Comparison of ENCODE assay signal across 25 cellular contexts in genomic region chr2:77161009-77161408, GRCh38.
DNase-seq lines count a peak whose midpoint lies in the region; ATAC-seq, FAIRE-seq and TF ChIP-seq lines count a peak whose summit lies in the region.
"Had no signal": no experiment of that assay in that cellular context is flagged by ENCODE, and none has a peak within 500 bp of the region (broad histone marks: within the 10 kb centered on the region; RNA-seq: fewer than 3 reads in every experiment).

No MANE protein-coding gene starts in this region.

- H3K23ac ChIP-seq in mesenchymal stem cell (ENCODE audit: low read length in 2 of 2): no peak overlapping the region

- no peak overlapping the region for H3K18ac ChIP-seq in mesenchymal stem cell (ENCODE audit: low read depth in 1 of 2, low read length in 2 of 2)

- no peaks in the 10 kb centered on the region for H4K20me1 ChIP-seq in PC-9 (ENCODE audit: insufficient read depth)

- H2BK12ac ChIP-seq in mesenchymal stem cell (ENCODE audit: low read length in 2 of 2): no peak overlapping the region

- H3K4me2 ChIP-seq in PC-9 (no peak overlapping the region), mesenchymal stem cell (ENCODE audit: low read length, poor library complexity, severe bottlenecking) (no peak overlapping the region)
- H3K4me2 ChIP-seq: smooth muscle cell had no signal

- no peak overlapping the region for H2BK120ac ChIP-seq in mesenchymal stem cell (ENCODE audit: low read depth, low read length)

- H2AK5ac ChIP-seq in mesenchymal stem cell (ENCODE audit: low read length, severe bottlenecking): no peak overlapping the region

- no peak for ATAC-seq in activated CD8-positive, alpha-beta T cell treated with anti-CD3 and anti-CD28 coated beads, Interleukin-2, amount 10 ng/mL, durations not matched to agents 7 days and 5 days
- ATAC-seq in GM18873 (IDR thresholded peaks at IDR 0.05; ENCODE audit: low FRiP score, unreplicated experiment): no peak
- ATAC-seq: activated CD8-positive, alpha-beta memory T cell treated with anti-CD3 and anti-CD28 coated beads, Interleukin-2, amount 10 ng/mL, durations not matched to agents 7 days and 5 days; effector memory CD8-positive, alpha-beta T cell; stimulated activated effector memory CD8-positive, alpha-beta T cell treated with anti-CD3 and anti-CD28 coated beads, Interleukin-12 subunit alpha, Interleukin-12 subunit beta, amount 100 ng/mL, for 72 hours; T-helper 17 cell had no signal

- no peak overlapping the region for H3K9ac ChIP-seq in mesenchymal stem cell (ENCODE audit: low read length)
- H3K9ac ChIP-seq: parathyroid adenoma had no signal

- H2BK15ac ChIP-seq in mesenchymal stem cell (ENCODE audit: low read depth, poor library complexity, severe bottlenecking): no peak overlapping the region

- H2BK5ac ChIP-seq in mesenchymal stem cell (ENCODE audit: low read depth, low read length, poor library complexity, severe bottlenecking): no peak overlapping the region

- peak; percentile 5 for DNase-seq in H54 (ENCODE audit: insufficient read length, low spot score)
- peak; percentile 15 to 63 for DNase-seq in PC-9
- DNase-seq in bronchial epithelial cell (ENCODE audit: low read depth): peak; percentile 38
- DNase-seq in mesenchymal stem cell: peak; percentile 28
- no peak for DNase-seq in activated CD8-positive, alpha-beta T cell treated with anti-CD3 and anti-CD28 coated beads, Interleukin-2, amount 10 ng/mL, durations not matched to agents 7 days and 5 days
- DNase-seq in GM20000 (ENCODE audit: low spot score): no peak
- no peak for DNase-seq in NCI-H1092 treated with DMSO at 0.1 percent for 48 hours (lab: John Stamatoyannopoulos, UW)
- DNase-seq: activated CD4-positive, CD25-positive, alpha-beta regulatory T cell treated with anti-CD3 and anti-CD28 coated beads, Interleukin-2, amount 50 U/mL, for 72 hours; activated CD8-positive, alpha-beta memory T cell treated with anti-CD3 and anti-CD28 coated beads, Interleukin-2, amount 10 ng/mL, durations not matched to agents 7 days and 5 days; Calu3; cerebellar nuclear complex; effector memory CD8-positive, alpha-beta T cell; foreskin melanocyte; Kasumi-1; NCI-H1417 treated with DMSO at 0.1 percent for 48 hours; NK-92 treated with Interleukin-12 subunit alpha and Interleukin-12 subunit beta, amount 100 ng/mL, for 24 hours; SHP77; T-helper 17 cell had no signal

- no peak overlapping the region for H3K4ac ChIP-seq in mesenchymal stem cell (ENCODE audit: low read depth in 1 of 2, low read length in 2 of 2)

- CTCF ChIA-PET in PC-9 (lab: Charles Lee): no interaction called here
- CTCF ChIA-PET in activated CD8-positive, alpha-beta T cell treated with anti-CD3 and anti-CD28 coated beads, Interleukin-2, amount 10 ng/mL, durations not matched to agents 7 days and 5 days (lab: Charles Lee): no interaction called here

- H3K79me1 ChIP-seq in mesenchymal stem cell (replicated peaks; ENCODE audit: low read length, poor library complexity, severe bottlenecking): no peaks in the 10 kb centered on the region

- no peaks in the 10 kb centered on the region for H3K4me1 ChIP-seq in PC-9 (replicated peaks; ENCODE audit: insufficient read depth)
- no peaks in the 10 kb centered on the region for H3K4me1 ChIP-seq in mesenchymal stem cell (ENCODE audit: control insufficient read depth, insufficient read depth, low read depth, low read length)
- H3K4me1 ChIP-seq: parathyroid adenoma had no signal

- H3F3A ChIP-seq in PC-9 (ENCODE audit: insufficient read depth, low read depth): no peaks in the 10 kb centered on the region

- H3K27ac ChIP-seq in PC-9 (no peak overlapping the region), mesenchymal stem cell (ENCODE audit: low read length, poor library complexity, severe bottlenecking) (no peak overlapping the region)
- H3K27ac ChIP-seq: HL-60, parathyroid adenoma had no signal

- H3K9me3 ChIP-seq in PC-9 (ENCODE audit: insufficient read depth, low read depth) (no peaks in the 10 kb centered on the region), mesenchymal stem cell (ENCODE audit: control insufficient read depth, low read length) (no peaks in the 10 kb centered on the region)

- H3K4me1 Mint-ChIP-seq in activated CD8-positive, alpha-beta T cell treated with anti-CD3 and anti-CD28 coated beads, Interleukin-2, amount 10 ng/mL, durations not matched to agents 7 days and 5 days (ENCODE audit: low read depth): no peaks in the 10 kb centered on the region
- H3K4me1 Mint-ChIP-seq: activated CD8-positive, alpha-beta memory T cell treated with anti-CD3 and anti-CD28 coated beads, Interleukin-2, amount 10 ng/mL, durations not matched to agents 7 days and 5 days; B cell; stimulated activated effector memory CD8-positive, alpha-beta T cell treated with anti-CD3 and anti-CD28 coated beads, Interleukin-12 subunit alpha, Interleukin-12 subunit beta, amount 100 ng/mL, for 72 hours; T-helper 17 cell had no signal

- TF ChIP-seq POLR2A in H54 (IDR thresholded peaks at IDR 0.05; ENCODE audit: low read depth, low read length): no peak

- no peak overlapping the region for H4K8ac ChIP-seq in mesenchymal stem cell (ENCODE audit: low read length)

- no peaks in the 10 kb centered on the region for H3K79me2 ChIP-seq in PC-9 (ENCODE audit: low read depth)
- H3K79me2 ChIP-seq: parathyroid adenoma had no signal

- H3K14ac ChIP-seq in mesenchymal stem cell (ENCODE audit: low read length in 2 of 2): no peak overlapping the region

- 87% methylated on average over 5 of the region's 5 CpGs for WGBS in mesenchymal stem cell

- H2AFZ ChIP-seq in PC-9: no peak overlapping the region
- H2AFZ ChIP-seq in mesenchymal stem cell (ENCODE audit: low read depth, low read length): no peak overlapping the region
- H2AFZ ChIP-seq: parathyroid adenoma had no signal

- intact Hi-C loops in PC-9 (cut with micrococcal nuclease; ENCODE audit: unreplicated experiment): no loop called here

- H3K36me3 Mint-ChIP-seq in activated CD8-positive, alpha-beta T cell treated with anti-CD3 and anti-CD28 coated beads, Interleukin-2, amount 10 ng/mL, durations not matched to agents 7 days and 5 days (ENCODE audit: low read depth): no peaks in the 10 kb centered on the region
- H3K36me3 Mint-ChIP-seq: activated CD8-positive, alpha-beta memory T cell treated with anti-CD3 and anti-CD28 coated beads, Interleukin-2, amount 10 ng/mL, durations not matched to agents 7 days and 5 days; stimulated activated effector memory CD8-positive, alpha-beta T cell treated with anti-CD3 and anti-CD28 coated beads, Interleukin-12 subunit alpha, Interleukin-12 subunit beta, amount 100 ng/mL, for 72 hours had no signal

- H3K4me3 ChIP-seq in PC-9: no peak overlapping the region
- no peak overlapping the region for H3K4me3 ChIP-seq in bronchial epithelial cell (ENCODE audit: low read depth, low read length)
- H3K4me3 ChIP-seq in mesenchymal stem cell (ENCODE audit: insufficient read depth in 1 of 2, low read depth in 1 of 2, low read length in 2 of 2): no peak overlapping the region
- H3K4me3 ChIP-seq: smooth muscle cell had no signal

- H3K9me2 ChIP-seq in PC-9 (ENCODE audit: insufficient read depth): no peaks in the 10 kb centered on the region; the same call in 1 of the 2 replicates

- H3K27ac Mint-ChIP-seq in activated CD8-positive, alpha-beta T cell treated with anti-CD3 and anti-CD28 coated beads, Interleukin-2, amount 10 ng/mL, durations not matched to agents 7 days and 5 days: no peak overlapping the region
- H3K27ac Mint-ChIP-seq: activated CD8-positive, alpha-beta memory T cell treated with anti-CD3 and anti-CD28 coated beads, Interleukin-2, amount 10 ng/mL, durations not matched to agents 7 days and 5 days; B cell; effector memory CD8-positive, alpha-beta T cell; stimulated activated effector memory CD8-positive, alpha-beta T cell treated with anti-CD3 and anti-CD28 coated beads, Interleukin-12 subunit alpha, Interleukin-12 subunit beta, amount 100 ng/mL, for 72 hours; T-helper 17 cell had no signal

- TF ChIP-seq CTCF in PC-9 (conservative IDR thresholded peaks at IDR 0.05) (no peak), bronchial epithelial cell (IDR thresholded peaks at IDR 0.05; ENCODE audit: insufficient read depth, low read length, severe bottlenecking) (no peak), GM20000 (IDR thresholded peaks at IDR 0.05; ENCODE audit: extremely low read depth, missing control alignments) (no peak)

- no TSS peak for BruUV-seq in PC-9 (replicated peaks; lab: Mats Ljungman, UMichigan)

- H3K9me3 Mint-ChIP-seq in activated CD8-positive, alpha-beta T cell treated with anti-CD3 and anti-CD28 coated beads, Interleukin-2, amount 10 ng/mL, durations not matched to agents 7 days and 5 days (ENCODE audit: insufficient read depth): peaks cover 14% of the 10 kb centered on the region

- H3K27me3 ChIP-seq in PC-9 (ENCODE audit: insufficient read depth, low read depth): no peaks in the 10 kb centered on the region
- H3K27me3 ChIP-seq in bronchial epithelial cell (ENCODE audit: control insufficient read depth, insufficient read depth, low read length): no peaks in the 10 kb centered on the region
- H3K27me3 ChIP-seq in mesenchymal stem cell (ENCODE audit: control insufficient read depth in 1 of 2, insufficient read depth in 1 of 2, low read length in 2 of 2): no peaks in the 10 kb centered on the region

- H3K36me3 ChIP-seq in PC-9 (ENCODE audit: low read depth) (no peaks in the 10 kb centered on the region), bronchial epithelial cell (ENCODE audit: control insufficient read depth, insufficient read depth, low read length) (no peaks in the 10 kb centered on the region), mesenchymal stem cell (ENCODE audit: control insufficient read depth in 1 of 2, insufficient read depth in 2 of 2, low read depth in 1 of 2, low read length in 2 of 2) (no peaks in the 10 kb centered on the region)

- no peaks in the 10 kb centered on the region for H3K27me3 Mint-ChIP-seq in activated CD8-positive, alpha-beta T cell treated with anti-CD3 and anti-CD28 coated beads, Interleukin-2, amount 10 ng/mL, durations not matched to agents 7 days and 5 days (ENCODE audit: low read depth)
- H3K27me3 Mint-ChIP-seq: activated CD8-positive, alpha-beta memory T cell treated with anti-CD3 and anti-CD28 coated beads, Interleukin-2, amount 10 ng/mL, durations not matched to agents 7 days and 5 days; B cell; effector memory CD8-positive, alpha-beta T cell; T-helper 17 cell had no signal

- no peak overlapping the region for H4K91ac ChIP-seq in mesenchymal stem cell (ENCODE audit: low read length)

- H3K4me3 Mint-ChIP-seq in activated CD8-positive, alpha-beta T cell treated with anti-CD3 and anti-CD28 coated beads, Interleukin-2, amount 10 ng/mL, durations not matched to agents 7 days and 5 days: no peak overlapping the region
- H3K4me3 Mint-ChIP-seq: activated CD8-positive, alpha-beta memory T cell treated with anti-CD3 and anti-CD28 coated beads, Interleukin-2, amount 10 ng/mL, durations not matched to agents 7 days and 5 days; B cell; effector memory CD8-positive, alpha-beta T cell; stimulated activated effector memory CD8-positive, alpha-beta T cell treated with anti-CD3 and anti-CD28 coated beads, Interleukin-12 subunit alpha, Interleukin-12 subunit beta, amount 100 ng/mL, for 72 hours; T-helper 17 cell had no signal

- POLR2A ChIA-PET in PC-9 (lab: Charles Lee; ENCODE audit: unreplicated experiment): no interaction called here
- POLR2A ChIA-PET in activated CD8-positive, alpha-beta T cell treated with anti-CD3 and anti-CD28 coated beads, Interleukin-2, amount 10 ng/mL, durations not matched to agents 7 days and 5 days (lab: Charles Lee): no interaction called here

- FAIRE-seq in H54 (lab: Jason Lieb, UNC) (peak; percentile 38), bronchial epithelial cell (lab: Jason Lieb, UNC) (no peak)
- FAIRE-seq: GM12892 had no signal

Comparison
In these comparisons a context has a peak if more than half of its experiments do, and no peak if none do; other contexts are left out.
1. DNase-seq: peak in H54 (single experiment), PC-9 (2 of 2), bronchial epithelial cell (single experiment) and mesenchymal stem cell (single experiment); none in activated CD8-positive, alpha-beta T cell treated with anti-CD3 and anti-CD28 coated beads, Interleukin-2, amount 10 ng/mL, durations not matched to agents 7 days and 5 days (single experiment), GM20000 (single experiment) and NCI-H1092 treated with DMSO at 0.1 percent for 48 hours (single experiment).